26 cellular contexts compared by ENCODE assay signal in genomic region chr18:44509048-44509447, GRCh38.
"Had no signal": no experiment of that assay in that cellular context is flagged by ENCODE, and none has a peak within 500 bp of the region (broad histone marks: within the 10 kb centered on the region; RNA-seq: fewer than 3 reads in every experiment).

No MANE protein-coding gene starts in this region.

- H3K4me1 ChIP-seq: right atrium auricular region, right lobe of liver, uterus had no signal

- H3K9me3 ChIP-seq: left lung, ovary, right atrium auricular region, right lobe of liver, transverse colon, uterus had no signal

- H3K4me2 ChIP-seq: smooth muscle cell had no signal

- H3K27me3 ChIP-seq: left lung, ovary, right atrium auricular region, right lobe of liver, transverse colon, uterus had no signal

- H3K36me3 ChIP-seq: left lung, ovary, right atrium auricular region, right lobe of liver, transverse colon, uterus had no signal

- H3K27me3 Mint-ChIP-seq: naive B cell; progenitor cell of endocrine pancreas; stimulated activated memory B cell treated with anti-CD40 and anti-IgM and Interleukin-4, amounts not matched to agents 10 μg/mL and 1 μg/mL and 100 μg/mL, for 72 hours; stimulated activated naive CD8-positive, alpha-beta T cell treated with anti-CD3 and anti-CD28 coated beads, Interleukin-15, amount 100 ng/mL, for 72 hours had no signal

- H3K4me1 Mint-ChIP-seq: mesothelial cell of epicardium; nephron progenitor cell; stimulated activated naive CD8-positive, alpha-beta T cell treated with anti-CD3 and anti-CD28 coated beads, Interleukin-15, amount 100 ng/mL, for 72 hours had no signal

- H3K9me3 Mint-ChIP-seq: immature natural killer cell; mesothelial cell of epicardium; natural killer cell; nephron progenitor cell; stimulated activated naive CD8-positive, alpha-beta T cell treated with anti-CD3 and anti-CD28 coated beads, Interleukin-15, amount 100 ng/mL, for 72 hours had no signal

- H3K27ac Mint-ChIP-seq: immature natural killer cell; mesothelial cell of epicardium; naive B cell; natural killer cell; nephron progenitor cell; progenitor cell of endocrine pancreas; stimulated activated memory B cell treated with anti-CD40 and anti-IgM and Interleukin-4, amounts not matched to agents 10 μg/mL and 1 μg/mL and 100 μg/mL, for 72 hours; stimulated activated naive CD8-positive, alpha-beta T cell treated with anti-CD3 and anti-CD28 coated beads, Interleukin-15, amount 100 ng/mL, for 72 hours had no signal

- H3K4me3 Mint-ChIP-seq: immature natural killer cell; mesothelial cell of epicardium; naive B cell; natural killer cell; nephron progenitor cell; stimulated activated memory B cell treated with anti-CD40 and anti-IgM and Interleukin-4, amounts not matched to agents 10 μg/mL and 1 μg/mL and 100 μg/mL, for 72 hours; stimulated activated naive CD8-positive, alpha-beta T cell treated with anti-CD3 and anti-CD28 coated beads, Interleukin-15, amount 100 ng/mL, for 72 hours had no signal

- H3K36me3 Mint-ChIP-seq: immature natural killer cell; mesothelial cell of epicardium; naive B cell; natural killer cell; stimulated activated memory B cell treated with anti-CD40 and anti-IgM and Interleukin-4, amounts not matched to agents 10 μg/mL and 1 μg/mL and 100 μg/mL, for 72 hours had no signal

- H3K4me3 ChIP-seq: left lung, lung, ovary, right atrium auricular region, right lobe of liver, smooth muscle cell, transverse colon, uterus had no signal

- DNase-seq: hypothalamus; kidney; left colon; left lung; mesendoderm; naive B cell; natural killer cell; nephron progenitor cell; ovary; right lobe of liver; stimulated activated CD4-positive, alpha-beta T cell treated with anti-CD3 and anti-CD28 coated beads, Interleukin-12 subunit alpha, Interleukin-12 subunit beta, amount 100 ng/mL, for 4 hours; stimulated activated CD4-positive, alpha-beta T cell treated with anti-CD3 and anti-CD28 coated beads, Interleukin-15, amount 100 ng/mL, for 24 hours; stimulated activated CD4-positive, alpha-beta T cell treated with anti-CD3 and anti-CD28 coated beads, Interleukin-4, amount 100 ng/mL, for 4 hours; stimulated activated CD8-positive, alpha-beta memory T cell treated with anti-CD3 and anti-CD28 coated beads, Interleukin-4, amount 100 ng/mL, for 48 hours; stimulated activated naive CD4-positive, alpha-beta T cell treated with Interleukin-2 at 50 U/mL for 16 hours; substantia nigra; transverse colon; uterus had no signal

- H3K27ac ChIP-seq: ovary, right atrium auricular region, transverse colon, uterus had no signal

- ATAC-seq: left colon had no signal
